8 cellular contexts compared by ENCODE assay signal in genomic region chrX:103918050-103918449, GRCh38.
A peak's percentile ranks its signal among the peaks of the same experiment; 100 is the strongest.
DNase-seq lines count a peak whose midpoint lies in the region; ATAC-seq and TF ChIP-seq lines count a peak whose summit lies in the region.

No MANE protein-coding gene starts in this region.

- H3K27me3 Mint-ChIP-seq in effector memory CD8-positive, alpha-beta T cell = no peaks in the 10 kb centered on the region
- no peaks in the 10 kb centered on the region for H3K27me3 Mint-ChIP-seq in memory B cell

- TF ChIP-seq CTCF in GM10266 (IDR thresholded peaks at IDR 0.05; ENCODE audit: control insufficient read depth, insufficient read depth, low read depth, missing control alignments) = peak; percentile 58

- H3K36me3 Mint-ChIP-seq in effector memory CD8-positive, alpha-beta T cell (ENCODE audit: insufficient read depth) = peaks cover 7% of the 10 kb centered on the region
- H3K36me3 Mint-ChIP-seq in memory B cell = no peaks in the 10 kb centered on the region

- H3K27ac Mint-ChIP-seq in effector memory CD8-positive, alpha-beta T cell = peak overlapping the region; percentile 90 to 94
- peak overlapping the region; percentile 91 for H3K27ac Mint-ChIP-seq in memory B cell

- no peaks in the 10 kb centered on the region for H3K9me3 Mint-ChIP-seq in effector memory CD8-positive, alpha-beta T cell
- H3K9me3 Mint-ChIP-seq in memory B cell = no peaks in the 10 kb centered on the region

- DNase-seq in GM10266 (ENCODE audit: extremely low spot score) (peak; percentile 31), NCI-H2196 (lab: John Stamatoyannopoulos, UW; ENCODE audit: unreplicated experiment) (peak; percentile 28), memory B cell (ENCODE audit: low spot score in 2 of 2) (peak; percentile 19 to 27)
- peak; percentile 32 for DNase-seq in activated CD4-positive, alpha-beta T cell treated with anti-CD3 and anti-CD28 coated beads, Interleukin-2, amount 50 U/mL, for 1 hour
- DNase-seq in effector memory CD8-positive, alpha-beta T cell = peak; percentile 12 to 36 (median 22)
- DNase-seq in stimulated activated CD8-positive, alpha-beta memory T cell treated with anti-CD3 and anti-CD28 coated beads, Interleukin-2, amount 100 ng/mL, for 48 hours (ENCODE audit: low read depth in 2 of 2) = peak; percentile 3 to 19

- ATAC-seq in HG02885 (IDR thresholded peaks at IDR 0.05; ENCODE audit: poor library complexity, unreplicated experiment) (peak; percentile 44), memory B cell (ENCODE audit: low read depth) (peak; percentile 62), HG03565 (IDR thresholded peaks at IDR 0.05; ENCODE audit: unreplicated experiment) (no peak)
- peak; percentile 43 for ATAC-seq in effector memory CD8-positive, alpha-beta T cell (replicated peaks)

- H3K4me3 Mint-ChIP-seq in effector memory CD8-positive, alpha-beta T cell = peak overlapping the region; percentile 93 to 96
- H3K4me3 Mint-ChIP-seq in memory B cell = peak overlapping the region; percentile 96

- H3K4me1 Mint-ChIP-seq in effector memory CD8-positive, alpha-beta T cell (ENCODE audit: low read depth in 2 of 2) = peaks cover 12 to 22% of the 10 kb centered on the region in 2 donors
- H3K4me1 Mint-ChIP-seq in memory B cell = peaks cover 13% of the 10 kb centered on the region
